In the genomic region with DNA sequence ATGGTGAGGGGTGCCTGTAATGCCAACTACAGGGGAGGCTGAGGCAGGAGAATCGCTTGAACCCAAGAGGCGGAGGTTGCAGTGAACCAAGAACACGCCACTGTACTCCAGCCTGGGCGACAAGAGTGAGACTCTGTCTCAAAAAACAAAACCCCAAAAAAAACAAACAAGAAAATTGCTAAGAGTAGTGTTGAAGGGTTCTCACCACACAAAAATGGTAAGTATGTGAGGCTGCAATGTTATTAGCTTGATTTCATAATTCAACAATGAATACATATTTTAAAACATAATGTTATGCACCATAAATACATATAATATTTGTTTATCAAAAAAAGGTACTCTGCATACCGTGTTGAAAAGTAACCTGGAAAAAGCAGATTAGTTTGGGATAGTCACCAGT, we compare ENCODE assay signal across 1 cellular context.
TF ChIP-seq lines count a peak whose summit lies in the region.

No MANE protein-coding gene starts in this region.

TF ChIP-seq in K562, 482 proteins besides CTCF, POLR2A, EP300 and RAD21 (continued from another document):
- TF ChIP-seq SUPT5H (IDR thresholded peaks at IDR 0.05): no peak
- no peak for TF ChIP-seq SRF (CRISPR knock-in tag; IDR thresholded peaks at IDR 0.05)
- TF ChIP-seq EZH2 (IDR thresholded peaks at IDR 0.05; ENCODE audit: borderline replicate concordance, low read depth, low read length): no peak
- TF ChIP-seq, protein P1, sequence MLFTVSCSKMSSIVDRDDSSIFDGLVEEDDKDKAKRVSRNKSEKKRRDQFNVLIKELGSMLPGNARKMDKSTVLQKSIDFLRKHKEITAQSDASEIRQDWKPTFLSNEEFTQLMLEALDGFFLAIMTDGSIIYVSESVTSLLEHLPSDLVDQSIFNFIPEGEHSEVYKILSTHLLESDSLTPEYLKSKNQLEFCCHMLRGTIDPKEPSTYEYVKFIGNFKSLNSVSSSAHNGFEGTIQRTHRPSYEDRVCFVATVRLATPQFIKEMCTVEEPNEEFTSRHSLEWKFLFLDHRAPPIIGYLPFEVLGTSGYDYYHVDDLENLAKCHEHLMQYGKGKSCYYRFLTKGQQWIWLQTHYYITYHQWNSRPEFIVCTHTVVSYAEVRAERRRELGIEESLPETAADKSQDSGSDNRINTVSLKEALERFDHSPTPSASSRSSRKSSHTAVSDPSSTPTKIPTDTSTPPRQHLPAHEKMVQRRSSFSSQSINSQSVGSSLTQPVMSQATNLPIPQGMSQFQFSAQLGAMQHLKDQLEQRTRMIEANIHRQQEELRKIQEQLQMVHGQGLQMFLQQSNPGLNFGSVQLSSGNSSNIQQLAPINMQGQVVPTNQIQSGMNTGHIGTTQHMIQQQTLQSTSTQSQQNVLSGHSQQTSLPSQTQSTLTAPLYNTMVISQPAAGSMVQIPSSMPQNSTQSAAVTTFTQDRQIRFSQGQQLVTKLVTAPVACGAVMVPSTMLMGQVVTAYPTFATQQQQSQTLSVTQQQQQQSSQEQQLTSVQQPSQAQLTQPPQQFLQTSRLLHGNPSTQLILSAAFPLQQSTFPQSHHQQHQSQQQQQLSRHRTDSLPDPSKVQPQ (CRISPR knock-in tag; IDR thresholded peaks at IDR 0.05; ENCODE audit: borderline replicate concordance): no peak
- TF ChIP-seq PCBP1 (IDR thresholded peaks at IDR 0.05; ENCODE audit: low read depth, low read length, poor library complexity, severe bottlenecking): no peak
TF ChIP-seq in K562: peak in this region for 0.
